ENCODE assay signal across 1 cellular context in the genomic region with DNA sequence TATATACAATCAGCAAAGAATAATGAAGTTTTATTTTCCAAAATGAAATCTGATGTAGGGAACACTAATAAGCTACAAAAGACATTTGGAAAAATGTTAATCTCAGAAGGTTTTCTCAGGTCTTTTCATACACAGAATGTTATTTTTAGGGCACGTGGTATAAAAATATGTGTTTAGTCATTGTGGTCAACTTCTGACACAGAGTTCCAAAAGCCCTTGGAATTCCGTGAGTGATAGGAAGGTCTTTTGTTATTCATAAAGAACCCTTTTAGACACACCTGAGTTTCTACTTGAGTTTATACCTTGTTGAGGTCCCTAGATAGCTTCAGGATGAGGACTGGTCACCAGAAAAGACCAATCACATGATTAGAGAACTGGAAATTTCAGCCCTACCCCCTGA.
TF ChIP-seq lines count a peak whose summit lies in the region.

No MANE protein-coding gene starts in this region.

TF ChIP-seq in SK-N-SH, 30 proteins besides CTCF, POLR2A, EP300 and RAD21 (continued from another document):
- TF ChIP-seq SIN3A (IDR thresholded peaks at IDR 0.05; ENCODE audit: borderline replicate concordance, low read depth, low read length) (no peak), GATA2 (CRISPR knock-in tag; IDR thresholded peaks at IDR 0.05) (no peak), NRF1 (IDR thresholded peaks at IDR 0.05; ENCODE audit: low read depth, low read length) (no peak), POLR2AphosphoS5 (IDR thresholded peaks at IDR 0.05; ENCODE audit: low read depth, low read length) (no peak), TAF1 (IDR thresholded peaks at IDR 0.05; ENCODE audit: borderline replicate concordance, low read depth, low read length) (no peak), GABPA (IDR thresholded peaks at IDR 0.05; ENCODE audit: low read depth) (no peak)
- TF ChIP-seq, protein P1, sequence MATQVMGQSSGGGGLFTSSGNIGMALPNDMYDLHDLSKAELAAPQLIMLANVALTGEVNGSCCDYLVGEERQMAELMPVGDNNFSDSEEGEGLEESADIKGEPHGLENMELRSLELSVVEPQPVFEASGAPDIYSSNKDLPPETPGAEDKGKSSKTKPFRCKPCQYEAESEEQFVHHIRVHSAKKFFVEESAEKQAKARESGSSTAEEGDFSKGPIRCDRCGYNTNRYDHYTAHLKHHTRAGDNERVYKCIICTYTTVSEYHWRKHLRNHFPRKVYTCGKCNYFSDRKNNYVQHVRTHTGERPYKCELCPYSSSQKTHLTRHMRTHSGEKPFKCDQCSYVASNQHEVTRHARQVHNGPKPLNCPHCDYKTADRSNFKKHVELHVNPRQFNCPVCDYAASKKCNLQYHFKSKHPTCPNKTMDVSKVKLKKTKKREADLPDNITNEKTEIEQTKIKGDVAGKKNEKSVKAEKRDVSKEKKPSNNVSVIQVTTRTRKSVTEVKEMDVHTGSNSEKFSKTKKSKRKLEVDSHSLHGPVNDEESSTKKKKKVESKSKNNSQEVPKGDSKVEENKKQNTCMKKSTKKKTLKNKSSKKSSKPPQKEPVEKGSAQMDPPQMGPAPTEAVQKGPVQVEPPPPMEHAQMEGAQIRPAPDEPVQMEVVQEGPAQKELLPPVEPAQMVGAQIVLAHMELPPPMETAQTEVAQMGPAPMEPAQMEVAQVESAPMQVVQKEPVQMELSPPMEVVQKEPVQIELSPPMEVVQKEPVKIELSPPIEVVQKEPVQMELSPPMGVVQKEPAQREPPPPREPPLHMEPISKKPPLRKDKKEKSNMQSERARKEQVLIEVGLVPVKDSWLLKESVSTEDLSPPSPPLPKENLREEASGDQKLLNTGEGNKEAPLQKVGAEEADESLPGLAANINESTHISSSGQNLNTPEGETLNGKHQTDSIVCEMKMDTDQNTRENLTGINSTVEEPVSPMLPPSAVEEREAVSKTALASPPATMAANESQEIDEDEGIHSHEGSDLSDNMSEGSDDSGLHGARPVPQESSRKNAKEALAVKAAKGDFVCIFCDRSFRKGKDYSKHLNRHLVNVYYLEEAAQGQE (IDR thresholded peaks at IDR 0.05; ENCODE audit: low read depth, low read length), result no peak
- TF ChIP-seq, protein P2, sequence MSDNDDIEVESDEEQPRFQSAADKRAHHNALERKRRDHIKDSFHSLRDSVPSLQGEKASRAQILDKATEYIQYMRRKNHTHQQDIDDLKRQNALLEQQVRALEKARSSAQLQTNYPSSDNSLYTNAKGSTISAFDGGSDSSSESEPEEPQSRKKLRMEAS (IDR thresholded peaks at IDR 0.05; ENCODE audit: low read depth), result no peak
